1 cellular context compared by ENCODE assay signal in genomic region chr19:1049106-1049505, GRCh38.
A peak's percentile ranks its signal among the peaks of the same experiment; 100 is the strongest.
TF ChIP-seq lines count a peak whose summit lies in the region.

No MANE protein-coding gene starts in this region.

TF ChIP-seq in K562, 482 proteins besides CTCF, POLR2A, EP300 and RAD21:
- no peak for TF ChIP-seq CBX3 (IDR thresholded peaks at IDR 0.05; ENCODE audit: borderline replicate concordance in 1 of 2, low read length in 2 of 2)
- no peak for TF ChIP-seq ELF4 (CRISPR knock-in tag; IDR thresholded peaks at IDR 0.05)
- TF ChIP-seq PCBP1 (IDR thresholded peaks at IDR 0.05; ENCODE audit: low read depth, low read length, poor library complexity, severe bottlenecking): peak; percentile 85
- no peak for TF ChIP-seq ZNF311 (CRISPR knock-in tag; IDR thresholded peaks at IDR 0.05)
- TF ChIP-seq HMG20B (CRISPR knock-in tag; IDR thresholded peaks at IDR 0.05): no peak
- TF ChIP-seq OTX1 (CRISPR knock-in tag; IDR thresholded peaks at IDR 0.05): no peak
- TF ChIP-seq ZNF23 (CRISPR knock-in tag; IDR thresholded peaks at IDR 0.05): no peak
- peak; percentile 45; the same call in 1 of the 2 replicates for TF ChIP-seq RBFOX2 (IDR thresholded peaks at IDR 0.05; ENCODE audit: low read depth, low read length)
- no peak for TF ChIP-seq ARID3B (CRISPR knock-in tag; IDR thresholded peaks at IDR 0.05; ENCODE audit: borderline replicate concordance)
- no peak for TF ChIP-seq NCOR1 (IDR thresholded peaks at IDR 0.05)
- TF ChIP-seq MCM3 (IDR thresholded peaks at IDR 0.05): no peak
- no peak for TF ChIP-seq SIRT6 (IDR thresholded peaks at IDR 0.05; ENCODE audit: low read depth, low read length)
- TF ChIP-seq, protein P1, sequence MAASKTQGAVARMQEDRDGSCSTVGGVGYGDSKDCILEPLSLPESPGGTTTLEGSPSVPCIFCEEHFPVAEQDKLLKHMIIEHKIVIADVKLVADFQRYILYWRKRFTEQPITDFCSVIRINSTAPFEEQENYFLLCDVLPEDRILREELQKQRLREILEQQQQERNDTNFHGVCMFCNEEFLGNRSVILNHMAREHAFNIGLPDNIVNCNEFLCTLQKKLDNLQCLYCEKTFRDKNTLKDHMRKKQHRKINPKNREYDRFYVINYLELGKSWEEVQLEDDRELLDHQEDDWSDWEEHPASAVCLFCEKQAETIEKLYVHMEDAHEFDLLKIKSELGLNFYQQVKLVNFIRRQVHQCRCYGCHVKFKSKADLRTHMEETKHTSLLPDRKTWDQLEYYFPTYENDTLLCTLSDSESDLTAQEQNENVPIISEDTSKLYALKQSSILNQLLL (CRISPR knock-in tag; IDR thresholded peaks at IDR 0.05; ENCODE audit: borderline replicate concordance): no peak
- TF ChIP-seq ZNF316 (IDR thresholded peaks at IDR 0.05): no peak
- no peak for TF ChIP-seq GATAD2B (IDR thresholded peaks at IDR 0.05; ENCODE audit: borderline replicate concordance)
- TF ChIP-seq MLLT1 (IDR thresholded peaks at IDR 0.05): no peak
- no peak for TF ChIP-seq HNRNPUL1 (IDR thresholded peaks at IDR 0.05; ENCODE audit: low read length)
- TF ChIP-seq EWSR1 (IDR thresholded peaks at IDR 0.05; ENCODE audit: borderline replicate concordance, low read depth, partially characterized antibody): no peak
- TF ChIP-seq ZNF830 (CRISPR knock-in tag; IDR thresholded peaks at IDR 0.05): no peak
- TF ChIP-seq CC2D1A (IDR thresholded peaks at IDR 0.05): no peak
- TF ChIP-seq ZNF589 (CRISPR knock-in tag; IDR thresholded peaks at IDR 0.05; ENCODE audit: low read depth): no peak
- TF ChIP-seq POLR2G (IDR thresholded peaks at IDR 0.05; ENCODE audit: low read depth, low read length): peak; percentile 45
- TF ChIP-seq TBL1XR1 (IDR thresholded peaks at IDR 0.05; ENCODE audit: low read length in 2 of 2): no peak
